In genomic region chr7:109377076-109377884, GRCh38 we compare ENCODE assay signal across 1 cellular context.
TF ChIP-seq lines count a peak whose summit lies in the region.

No MANE protein-coding gene starts in this region.

TF ChIP-seq in GM23338, 12 proteins besides CTCF, POLR2A, EP300 and RAD21 (continued from another document):
- TF ChIP-seq EZH2 (IDR thresholded peaks at IDR 0.05; ENCODE audit: low read depth, unreplicated experiment) (no peak), STAT1 (IDR thresholded peaks at IDR 0.05; ENCODE audit: unreplicated experiment) (no peak), REST (IDR thresholded peaks at IDR 0.05; ENCODE audit: unreplicated experiment) (no peak), ZNF462 (CRISPR knock-in tag; IDR thresholded peaks at IDR 0.05) (no peak), ZNF331 (CRISPR knock-in tag; IDR thresholded peaks at IDR 0.05; ENCODE audit: low read depth) (no peak), POLR2AphosphoS5 (IDR thresholded peaks at IDR 0.05; ENCODE audit: low read depth) (no peak), JUNB (IDR thresholded peaks at IDR 0.05; ENCODE audit: unreplicated experiment) (no peak)
